Comparison of ENCODE assay signal across 17 cellular contexts in the genomic region with DNA sequence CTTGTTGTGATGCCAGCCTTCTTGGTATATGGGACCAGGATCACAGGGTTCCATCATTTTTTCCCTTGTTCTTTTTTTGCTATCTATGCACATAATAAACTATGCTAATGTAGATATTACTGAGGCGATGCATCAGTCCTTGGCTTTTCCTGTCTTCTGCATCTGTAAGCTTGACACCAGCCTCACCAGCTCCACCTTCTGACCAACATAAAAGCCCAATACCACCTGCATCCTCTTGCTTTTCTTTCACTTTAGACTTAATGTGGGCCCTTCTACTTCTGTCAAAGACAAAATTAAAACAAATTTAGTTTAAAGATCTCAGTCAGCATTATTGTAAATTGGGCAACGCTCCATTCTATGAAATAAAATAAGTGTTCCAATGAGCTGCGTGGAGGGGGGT.
DNase-seq lines count a peak whose midpoint lies in the region; ATAC-seq and TF ChIP-seq lines count a peak whose summit lies in the region.
"Had no signal": no experiment of that assay in that cellular context is flagged by ENCODE, and none has a peak within 500 bp of the region (broad histone marks: within the 10 kb centered on the region; RNA-seq: fewer than 3 reads in every experiment).

No MANE protein-coding gene starts in this region.

- H3K4me1 ChIP-seq in breast epithelium (no peaks in the 10 kb centered on the region), SK-N-SH (ENCODE audit: control insufficient read depth in 1 of 2, insufficient read depth in 2 of 2, low read depth in 1 of 2, low read length in 1 of 2) (no peaks in the 10 kb centered on the region), parathyroid adenoma (peaks cover 3% of the 10 kb centered on the region)
- H3K4me1 ChIP-seq: thyroid gland had no signal

- H3K27ac ChIP-seq in breast epithelium (no peak overlapping the region), SK-N-SH (ENCODE audit: low read depth in 2 of 2, low read length in 1 of 2) (no peak overlapping the region), parathyroid adenoma (no peak overlapping the region)
- H3K27ac ChIP-seq: epithelial cell of prostate, thyroid gland had no signal

- H3K27me3 ChIP-seq in breast epithelium (no peaks in the 10 kb centered on the region), SK-N-SH (ENCODE audit: insufficient read depth) (no peaks in the 10 kb centered on the region), parathyroid adenoma (ENCODE audit: control insufficient read depth, insufficient read depth, low read length) (no peaks in the 10 kb centered on the region)
- H3K27me3 ChIP-seq: thyroid gland had no signal

- H3K9me3 Mint-ChIP-seq in MCF 10A (ENCODE audit: unreplicated experiment), result peaks cover 17% of the 10 kb centered on the region

- 0 out of 2 replicates have a peak, but pooled peaks have one; percentile 16 for TF ChIP-seq RAD21 in SK-N-SH (IDR thresholded peaks at IDR 0.05; ENCODE audit: low read length)

- H3K79me2 ChIP-seq in SK-N-SH (ENCODE audit: insufficient read depth), result no peaks in the 10 kb centered on the region
- H3K79me2 ChIP-seq in parathyroid adenoma, result no peaks in the 10 kb centered on the region

- no peaks in the 10 kb centered on the region for H3F3A ChIP-seq in SK-N-SH (replicated peaks; ENCODE audit: insufficient read depth)

- no peak overlapping the region for H2AFZ ChIP-seq in SK-N-SH (ENCODE audit: low read depth)
- peak overlapping the region; percentile 46 for H2AFZ ChIP-seq in parathyroid adenoma

- H3K9ac ChIP-seq in SK-N-SH (no peak overlapping the region), parathyroid adenoma (no peak overlapping the region)

- ATAC-seq in GM18861 (IDR thresholded peaks at IDR 0.05; ENCODE audit: unreplicated experiment), result no peak
- ATAC-seq: T-helper 17 cell had no signal

- H3K9me3 ChIP-seq in breast epithelium (peaks cover 0 to 5% of the 10 kb centered on the region in 2 donors), SK-N-SH (no peaks in the 10 kb centered on the region), parathyroid adenoma (ENCODE audit: control insufficient read depth, low read length) (no peaks in the 10 kb centered on the region)
- H3K9me3 ChIP-seq: thyroid gland had no signal

- intact Hi-C loops in MCF 10A (cut with micrococcal nuclease) (no loop called here), breast epithelium (cut with DNase I; ENCODE audit: low total_unique reads) (loop anchor here (5.0 kb wide), 1 partner anchor 682 kb away; no protein-coding TSS in a partner anchor)

- DNase-seq in MCF 10A (ENCODE audit: unreplicated experiment) (peak; percentile 4), breast epithelium (ENCODE audit: low spot score in 2 of 2) (no peak), KBM-7 (peak; percentile 5), SK-N-SH (no peak), kidney glomerular epithelial cell (lab: John Stamatoyannopoulos, UW) (no peak), epidermal melanocyte (ENCODE audit: insufficient read length, low spot score) (no peak)
- DNase-seq: activated CD4-positive, alpha-beta T cell treated with anti-CD3 and anti-CD28 coated beads, Interleukin-2, amount 10 ng/mL, durations not matched to agents 7 days and 5 days; activated T-cell treated with anti-CD3 and anti-CD28 coated beads, Interleukin-2, amount 50 U/mL, for 1 hour; head of caudate nucleus; naive B cell; NCI-H2171 treated with DMSO at 0.1 percent for 48 hours; T-helper 17 cell; thyroid gland had no signal

- WGBS in SK-N-SH (ENCODE audit: low lambda C conversion rate), result 5% methylated on average over 3 of the region's 3 CpGs

- no TSS peak for BruUV-seq in MCF 10A (replicated peaks; lab: Mats Ljungman, UMichigan)

- peaks cover 5% of the 10 kb centered on the region for H3K36me3 Mint-ChIP-seq in MCF 10A (ENCODE audit: insufficient read depth, unreplicated experiment)
- H3K36me3 Mint-ChIP-seq: naive B cell had no signal

- H3K9me2 ChIP-seq in SK-N-SH, result no peaks in the 10 kb centered on the region

- H4K20me1 ChIP-seq in SK-N-SH (ENCODE audit: insufficient read depth), result no peaks in the 10 kb centered on the region

- H3K4me3 ChIP-seq in breast epithelium, result no peak overlapping the region
- 0 out of 4 replicates have a peak overlapping the region, but pooled peaks of 1 of the 2 experiments have one; percentile 22 for H3K4me3 ChIP-seq in SK-N-SH (ENCODE audit: low read depth in 2 of 2, low read length in 1 of 2)
- H3K4me3 ChIP-seq in parathyroid adenoma (ENCODE audit: low read depth, low read length), result no peak overlapping the region
- H3K4me3 ChIP-seq: thyroid gland had no signal

- H3K27me3 Mint-ChIP-seq in MCF 10A (ENCODE audit: insufficient read depth, unreplicated experiment), result no peaks in the 10 kb centered on the region
- H3K27me3 Mint-ChIP-seq: activated CD4-positive, alpha-beta T cell treated with anti-CD3 and anti-CD28 coated beads, Interleukin-2, amount 10 ng/mL, durations not matched to agents 7 days and 5 days; central memory CD8-positive, alpha-beta T cell; naive B cell; T-helper 17 cell had no signal

- H3K4me1 Mint-ChIP-seq in MCF 10A (ENCODE audit: insufficient read depth, unreplicated experiment), result no peaks in the 10 kb centered on the region
- H3K4me1 Mint-ChIP-seq: activated CD4-positive, alpha-beta T cell treated with anti-CD3 and anti-CD28 coated beads, Interleukin-2, amount 10 ng/mL, durations not matched to agents 7 days and 5 days; central memory CD8-positive, alpha-beta T cell; naive B cell; T-helper 17 cell had no signal

- H3K36me3 ChIP-seq in breast epithelium, result no peaks in the 10 kb centered on the region
- H3K36me3 ChIP-seq in SK-N-SH (replicated peaks in 1 of 2; ENCODE audit: control insufficient read depth in 1 of 2, insufficient read depth in 2 of 2, low read length in 1 of 2), result no peaks in the 10 kb centered on the region
- H3K36me3 ChIP-seq in parathyroid adenoma (ENCODE audit: control insufficient read depth, insufficient read depth, low read length), result no peaks in the 10 kb centered on the region
- H3K36me3 ChIP-seq: thyroid gland had no signal

- POLR2A ChIA-PET in MCF 10A (lab: Yijun Ruan, JAX), result no interaction called here
- POLR2A ChIA-PET in SK-N-SH (lab: Yijun Ruan, JAX), result no interaction called here

- TF ChIP-seq POLR2A in breast epithelium (IDR thresholded peaks at IDR 0.05), result no peak

- no peak for TF ChIP-seq CTCF in MCF 10A (IDR thresholded peaks at IDR 0.05; ENCODE audit: unreplicated experiment)
- no peak for TF ChIP-seq CTCF in breast epithelium (IDR thresholded peaks at IDR 0.05)
- peak; percentile 20 for TF ChIP-seq CTCF in SK-N-SH (IDR thresholded peaks at IDR 0.05)
- TF ChIP-seq CTCF in parathyroid adenoma (IDR thresholded peaks at IDR 0.05), result no peak

- H3K4me2 ChIP-seq in SK-N-SH, result peak overlapping the region; percentile 24; the same call in 1 of the 2 replicates
- no peak overlapping the region for H3K4me2 ChIP-seq in parathyroid adenoma (ENCODE audit: low read length)

- no peak overlapping the region for H3K27ac Mint-ChIP-seq in MCF 10A (ENCODE audit: low read depth, unreplicated experiment)
- H3K27ac Mint-ChIP-seq: activated CD4-positive, alpha-beta T cell treated with anti-CD3 and anti-CD28 coated beads, Interleukin-2, amount 10 ng/mL, durations not matched to agents 7 days and 5 days; naive B cell; T-helper 17 cell had no signal

- CTCF ChIA-PET in MCF 10A (lab: Yijun Ruan, JAX) (interaction anchor here (0.5 to 0.8 kb wide), 3 partner anchors 26 to 340 kb away, joined by 3 to 5 read pairs (median 4); no protein-coding TSS in a partner anchor), SK-N-SH (lab: Yijun Ruan, JAX) (no interaction called here)

- TF ChIP-seq EP300 in SK-N-SH (IDR thresholded peaks at IDR 0.05; ENCODE audit: borderline replicate concordance in 1 of 2, low read depth in 1 of 2, low read length in 1 of 2), result no peak

- in situ Hi-C loops in KBM-7 (cut with MboI; ENCODE audit: low pct_unique_long_range_greater_than_20kb, low sequenced_read_pairs), result no loop called here

- H3K4me3 Mint-ChIP-seq in MCF 10A (ENCODE audit: unreplicated experiment), result no peak overlapping the region
- H3K4me3 Mint-ChIP-seq: activated CD4-positive, alpha-beta T cell treated with anti-CD3 and anti-CD28 coated beads, Interleukin-2, amount 10 ng/mL, durations not matched to agents 7 days and 5 days; central memory CD8-positive, alpha-beta T cell; naive B cell; T-helper 17 cell had no signal

TF ChIP-seq in SK-N-SH, 30 proteins besides CTCF, POLR2A, EP300 and RAD21:
- TF ChIP-seq, protein P1, sequence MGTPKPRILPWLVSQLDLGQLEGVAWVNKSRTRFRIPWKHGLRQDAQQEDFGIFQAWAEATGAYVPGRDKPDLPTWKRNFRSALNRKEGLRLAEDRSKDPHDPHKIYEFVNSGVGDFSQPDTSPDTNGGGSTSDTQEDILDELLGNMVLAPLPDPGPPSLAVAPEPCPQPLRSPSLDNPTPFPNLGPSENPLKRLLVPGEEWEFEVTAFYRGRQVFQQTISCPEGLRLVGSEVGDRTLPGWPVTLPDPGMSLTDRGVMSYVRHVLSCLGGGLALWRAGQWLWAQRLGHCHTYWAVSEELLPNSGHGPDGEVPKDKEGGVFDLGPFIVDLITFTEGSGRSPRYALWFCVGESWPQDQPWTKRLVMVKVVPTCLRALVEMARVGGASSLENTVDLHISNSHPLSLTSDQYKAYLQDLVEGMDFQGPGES (IDR thresholded peaks at IDR 0.05; ENCODE audit: low read depth, low read length), result no peak

Comparison
In these comparisons a context has a peak if more than half of its experiments do, and no peak if none do; other contexts are left out.
1. DNase-seq: peak in MCF 10A (single experiment) and KBM-7 (single experiment); none in breast epithelium (0 of 2), SK-N-SH (single experiment), kidney glomerular epithelial cell (single experiment) and epidermal melanocyte (single experiment).